In genomic region chr3:57999423-58000115, GRCh38 we compare ENCODE assay signal across 16 cellular contexts. TPM values are rescaled to one million over a fixed set of nuclear protein-coding genes. Genes with fewer than 3 reads are reported as not detected.
DNase-seq lines count a peak whose midpoint lies in the region; ATAC-seq and TF ChIP-seq lines count a peak whose summit lies in the region.
"Had no signal": no experiment of that assay in that cellular context is flagged by ENCODE, and none has a peak within 500 bp of the region (broad histone marks: within the 10 kb centered on the region; RNA-seq: fewer than 3 reads in every experiment).

No MANE protein-coding gene starts in this region.

- H2AFZ ChIP-seq in OCI-LY7 (ENCODE audit: low read length) = peak overlapping the region; percentile 81; the same call in 1 of the 2 replicates

- peak overlapping the region; percentile 4 for H3K4me3 Mint-ChIP-seq in CD4-positive, alpha-beta T cell
- H3K4me3 Mint-ChIP-seq: dendritic cell treated with granulocyte-macrophage colony-stimulating factor and Interleukin-4, amounts not matched to agents 40 ng/mL and 50 ng/mL, for 4 days had no signal

- DNase-seq in CD4-positive, alpha-beta T cell = no peak
- no peak for DNase-seq in OCI-LY7 (ENCODE audit: low spot score)
- DNase-seq in caudate nucleus (lab: John Stamatoyannopoulos, UW) = no peak
- DNase-seq in T1000 (lab: John Stamatoyannopoulos, UW) = no peak
- DNase-seq in hippocampal formation (lab: John Stamatoyannopoulos, UW) = no peak
- DNase-seq in effector memory CD4-positive, alpha-beta T cell = no peak
- DNase-seq: activated CD4-positive, alpha-beta memory T cell treated with anti-CD3 and anti-CD28 coated beads, Interleukin-2, amount 10 ng/mL, durations not matched to agents 7 days and 5 days; DMS 273 treated with DMSO at 0.1 percent for 48 hours; NCI-H1417 treated with DMSO at 0.1 percent for 48 hours; NCI-H510A; spleen had no signal

- H3K4me1 Mint-ChIP-seq in CD4-positive, alpha-beta T cell (ENCODE audit: low read depth) = peaks cover 20% of the 10 kb centered on the region

- H3K27me3 ChIP-seq in CD4-positive, alpha-beta T cell (ENCODE audit: control insufficient read depth, insufficient read depth, low read length) = no peaks in the 10 kb centered on the region
- H3K27me3 ChIP-seq in muscle layer of duodenum (ENCODE audit: low read depth, low read length) = no peaks in the 10 kb centered on the region
- H3K27me3 ChIP-seq in effector memory CD4-positive, alpha-beta T cell (replicated peaks; ENCODE audit: control insufficient read depth, insufficient read depth, low read length, poor library complexity, severe bottlenecking) = no peaks in the 10 kb centered on the region
- H3K27me3 ChIP-seq: spleen had no signal

- no peaks in the 10 kb centered on the region for H3K9me2 ChIP-seq in OCI-LY7 (ENCODE audit: insufficient read depth, low read length)

- H3K9me3 Mint-ChIP-seq in CD4-positive, alpha-beta T cell = no peaks in the 10 kb centered on the region
- H3K9me3 Mint-ChIP-seq: activated CD4-positive, alpha-beta memory T cell treated with anti-CD3 and anti-CD28 coated beads, Interleukin-2, amount 10 ng/mL, durations not matched to agents 7 days and 5 days; activated T-helper 17 cell treated with anti-CD3 and anti-CD28 coated beads, Interleukin-2, amount 50 U/mL, for 72 hours; dendritic cell treated with granulocyte-macrophage colony-stimulating factor and Interleukin-4, amounts not matched to agents 40 ng/mL and 50 ng/mL, for 4 days; IgD-negative memory B cell had no signal

- BruUV-seq in OCI-LY7 (replicated peaks; lab: Mats Ljungman, UMichigan) = no TSS peak

- TF ChIP-seq CTCF in CD4-positive, alpha-beta T cell (IDR thresholded peaks at IDR 0.05) = no peak
- no peak for TF ChIP-seq CTCF in OCI-LY7 (conservative IDR thresholded peaks at IDR 0.05; ENCODE audit: low read length)

- 0 out of 2 replicates have a peak overlapping the region, but pooled peaks have one; percentile 59 for H3K4me2 ChIP-seq in OCI-LY7 (ENCODE audit: low read length)

- H3K4me1 ChIP-seq in OCI-LY7 (ENCODE audit: insufficient read depth, low read length, poor library complexity, severe bottlenecking) (peaks cover 12% of the 10 kb centered on the region), muscle layer of duodenum (ENCODE audit: control insufficient read depth in 1 of 2, insufficient read depth in 2 of 2, low read length in 2 of 2) (peaks cover 0 to 6% of the 10 kb centered on the region in 2 donors)
- no peaks in the 10 kb centered on the region for H3K4me1 ChIP-seq in effector memory CD4-positive, alpha-beta T cell (ENCODE audit: control insufficient read depth, insufficient read depth, low read length, poor library complexity, severe bottlenecking)

- no peaks in the 10 kb centered on the region for H3K79me2 ChIP-seq in OCI-LY7 (ENCODE audit: insufficient read depth, low read depth, low read length)

- CTCF ChIA-PET in CD4-positive, alpha-beta T cell (lab: Charles Lee) = no interaction called here
- CTCF ChIA-PET in OCI-LY7 (lab: Charles Lee; ENCODE audit: unreplicated experiment) = interaction anchor here (0.6 kb wide), 1 partner anchor 179 kb away, joined by 4 read pairs; no protein-coding TSS in a partner anchor

- POLR2A ChIA-PET in CD4-positive, alpha-beta T cell (lab: Charles Lee) = interaction anchor here (0.7 to 1.0 kb wide), 2 partner anchors 8 to 1255 kb away, joined by 3 to 4 read pairs; no protein-coding TSS in a partner anchor
- POLR2A ChIA-PET in OCI-LY7 (lab: Charles Lee) = interaction anchor here (0.7 to 1.5 kb wide), 4 partner anchors 14 to 206 kb away, joined by 3 to 8 read pairs (median 4); no protein-coding TSS in a partner anchor

- H3K4me3 ChIP-seq in OCI-LY7 (ENCODE audit: low read depth, low read length, poor library complexity, severe bottlenecking) (no peak overlapping the region), muscle layer of duodenum (ENCODE audit: low read depth in 1 of 2, low read length in 2 of 2) (no peak overlapping the region)
- H3K4me3 ChIP-seq in effector memory CD4-positive, alpha-beta T cell (ENCODE audit: insufficient read depth, low read depth, low read length, poor library complexity, severe bottlenecking) = no peak overlapping the region

- H3K27ac ChIP-seq in CD4-positive, alpha-beta T cell (ENCODE audit: low read depth, low read length) = no peak overlapping the region
- H3K27ac ChIP-seq in OCI-LY7 (ENCODE audit: low read depth, low read length, poor library complexity, severe bottlenecking) = no peak overlapping the region
- H3K27ac ChIP-seq in caudate nucleus (ENCODE audit: low read depth, low read length) = peak overlapping the region; percentile 67
- peak overlapping the region; percentile 72 for H3K27ac ChIP-seq in muscle layer of duodenum (ENCODE audit: low read length)
- no peak overlapping the region for H3K27ac ChIP-seq in effector memory CD4-positive, alpha-beta T cell (ENCODE audit: insufficient read depth, low read length, poor library complexity, severe bottlenecking)

- no peak for ATAC-seq in CD4-positive, alpha-beta T cell (ENCODE audit: poor library complexity)
- no peak for ATAC-seq in HG02678 (IDR thresholded peaks at IDR 0.05; ENCODE audit: unreplicated experiment)

- H3K27ac Mint-ChIP-seq in CD4-positive, alpha-beta T cell = no peak overlapping the region
- H3K27ac Mint-ChIP-seq: dendritic cell treated with granulocyte-macrophage colony-stimulating factor and Interleukin-4, amounts not matched to agents 40 ng/mL and 50 ng/mL, for 4 days had no signal

- no peaks in the 10 kb centered on the region for H3K36me3 ChIP-seq in OCI-LY7 (ENCODE audit: insufficient read depth, low read length)
- no peaks in the 10 kb centered on the region for H3K36me3 ChIP-seq in muscle layer of duodenum (ENCODE audit: control insufficient read depth in 1 of 2, insufficient read depth in 2 of 2, low read length in 2 of 2)
- H3K36me3 ChIP-seq in effector memory CD4-positive, alpha-beta T cell (ENCODE audit: control insufficient read depth, insufficient read depth, low read length) = no peaks in the 10 kb centered on the region
- H3K36me3 ChIP-seq: spleen had no signal

- intact Hi-C loops in CD4-positive, alpha-beta T cell (cut with DNase I, micrococcal nuclease) = loop anchor here (10.0 kb wide), 3 partner anchors 305 to 435 kb away; partner anchors contain the start of genes HTD2 (in 1 of the 2), PDHB (in 1 of the 2) and RPP14 (in 1 of the 2)
- intact Hi-C loops in OCI-LY7 (cut with micrococcal nuclease; ENCODE audit: unreplicated experiment) = no loop called here

- H3K36me3 Mint-ChIP-seq in CD4-positive, alpha-beta T cell (ENCODE audit: low read depth) = no peaks in the 10 kb centered on the region
- H3K36me3 Mint-ChIP-seq: IgD-negative memory B cell had no signal

- H4K20me1 ChIP-seq in OCI-LY7 (ENCODE audit: insufficient read depth, low read length) = no peaks in the 10 kb centered on the region

- H3K9me3 ChIP-seq in CD4-positive, alpha-beta T cell (ENCODE audit: control insufficient read depth, low read length) = no peaks in the 10 kb centered on the region
- H3K9me3 ChIP-seq in OCI-LY7 (ENCODE audit: low read length) = no peaks in the 10 kb centered on the region
- H3K9me3 ChIP-seq in muscle layer of duodenum (ENCODE audit: control insufficient read depth in 1 of 2, low read length in 2 of 2) = no peaks in the 10 kb centered on the region
- H3K9me3 ChIP-seq in effector memory CD4-positive, alpha-beta T cell (ENCODE audit: control insufficient read depth, low read length) = no peaks in the 10 kb centered on the region
- H3K9me3 ChIP-seq: spleen had no signal

- H3K27me3 Mint-ChIP-seq in CD4-positive, alpha-beta T cell = no peaks in the 10 kb centered on the region
- H3K27me3 Mint-ChIP-seq: activated CD4-positive, alpha-beta memory T cell treated with anti-CD3 and anti-CD28 coated beads, Interleukin-2, amount 10 ng/mL, durations not matched to agents 7 days and 5 days; activated T-helper 17 cell treated with anti-CD3 and anti-CD28 coated beads, Interleukin-2, amount 50 U/mL, for 72 hours; IgD-negative memory B cell had no signal

RNA-seq across cellular contexts. Expression of gene FLNB, which starts 8.7 kb away (rescaled TPM):
- total RNA-seq in CD4-positive, alpha-beta T cell = 10 to 100 TPM; 39.7 to 42.1 TPM
- 29.5 and 29.9 TPM in 2 replicates for total RNA-seq in OCI-LY7 (2014; rRNA removed; shearing (Covaris generic))
- 39.1 and 39.7 TPM in 2 replicates for total RNA-seq in OCI-LY7 (2022)

Comparison
In these comparisons a context has a peak if more than half of its experiments do, and no peak if none do; other contexts are left out.
1. H3K27ac ChIP-seq: peak in caudate nucleus (single experiment) and muscle layer of duodenum (single experiment); none in CD4-positive, alpha-beta T cell (single experiment), OCI-LY7 (single experiment) and effector memory CD4-positive, alpha-beta T cell (single experiment).